Comparison of ENCODE assay signal across 16 cellular contexts in the genomic region with DNA sequence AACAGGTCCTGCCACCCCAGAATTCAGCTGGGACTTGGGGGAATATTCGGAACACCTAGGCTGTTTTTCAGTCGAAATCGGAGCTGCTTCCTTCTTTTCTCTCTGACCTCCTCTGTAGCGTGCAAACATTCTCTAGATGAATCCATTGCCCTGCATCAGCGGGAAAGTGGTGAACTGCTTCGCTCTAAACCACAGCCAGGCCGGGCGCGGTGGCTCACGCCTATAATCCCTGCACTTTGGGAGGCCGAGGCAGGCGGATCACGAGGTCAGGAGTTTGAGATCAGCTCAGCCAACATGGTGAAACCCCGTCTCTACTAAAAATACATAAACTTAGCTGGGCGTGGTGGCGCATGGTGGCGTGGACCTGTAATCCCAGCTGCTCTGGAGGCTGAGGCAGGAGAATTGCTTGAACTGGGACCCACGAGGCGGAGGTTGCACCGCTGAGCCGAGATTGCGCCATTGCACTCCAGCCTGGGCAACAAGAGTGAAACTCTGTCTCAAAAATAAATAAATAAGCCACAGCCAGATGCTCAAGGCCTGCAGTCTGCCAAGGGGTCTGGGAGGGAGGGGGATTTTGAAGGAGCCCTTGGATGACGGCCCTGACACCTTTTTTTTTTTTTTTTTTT.
"Had no signal": no experiment of that assay in that cellular context is flagged by ENCODE, and none has a peak within 500 bp of the region (broad histone marks: within the 10 kb centered on the region; RNA-seq: fewer than 3 reads in every experiment).

No MANE protein-coding gene starts in this region.

- H3K9me3 ChIP-seq: thyroid gland had no signal

- H3K27me3 Mint-ChIP-seq: brain; central memory CD8-positive, alpha-beta T cell had no signal

- H3K4me1 ChIP-seq: gastroesophageal sphincter, thyroid gland had no signal

- DNase-seq: activated CD4-positive, alpha-beta T cell treated with anti-CD3 and anti-CD28 coated beads, Interleukin-2, amount 50 U/mL, for 1 hour; activated naive CD4-positive, alpha-beta T cell treated with anti-CD3 and anti-CD28 coated beads, Interleukin-2, amount 50 U/mL, for 16 hours; amniotic stem cell; effector memory CD4-positive, alpha-beta T cell; hippocampal formation; kidney glomerular epithelial cell; naive thymus-derived CD4-positive, alpha-beta T cell; T-helper 17 cell; thyroid gland had no signal

- H3K4me1 Mint-ChIP-seq: central memory CD8-positive, alpha-beta T cell had no signal

- H3K27ac ChIP-seq: epithelial cell of prostate, gastroesophageal sphincter, skin epidermis, thyroid gland had no signal

- H3K36me3 Mint-ChIP-seq: brain; naive thymus-derived CD4-positive, alpha-beta T cell had no signal

- H3K36me3 ChIP-seq: gastroesophageal sphincter, thyroid gland had no signal

- H3K4me3 ChIP-seq: gastroesophageal sphincter, lung, skin epidermis, thyroid gland had no signal

- H3K27me3 ChIP-seq: thyroid gland had no signal

- H3K27ac Mint-ChIP-seq: activated T-helper 2 cell treated with anti-CD3 and anti-CD28 coated beads, Interferon-gamma antibody, Interleukin-2, Interleukin-4, amounts not matched to agents 10 μg/mL and 5 μg/mL and 100 μg/mL, durations not matched to agents 14 hours and 24 hours and 36 hours; T-helper 17 cell had no signal

- H3K4me3 Mint-ChIP-seq: brain; central memory CD8-positive, alpha-beta T cell; T-helper 17 cell had no signal

- ATAC-seq: gastroesophageal sphincter, T-helper 17 cell had no signal

- H3K9me3 Mint-ChIP-seq: activated T-helper 2 cell treated with anti-CD3 and anti-CD28 coated beads, Interferon-gamma antibody, Interleukin-2, Interleukin-4, amounts not matched to agents 10 μg/mL and 5 μg/mL and 100 μg/mL, durations not matched to agents 14 hours and 24 hours and 36 hours; central memory CD8-positive, alpha-beta T cell had no signal
